8 cellular contexts compared by ENCODE assay signal in genomic region chr18:80245781-80246655, GRCh38. TPM values are rescaled to one million over a fixed set of nuclear protein-coding genes. Genes with fewer than 3 reads are reported as not detected.
DNase-seq lines count a peak whose midpoint lies in the region; ATAC-seq and TF ChIP-seq lines count a peak whose summit lies in the region.

No MANE protein-coding gene starts in this region.

- H3K9me2 ChIP-seq in PC-9 (ENCODE audit: insufficient read depth), result no peaks in the 10 kb centered on the region

- intact Hi-C loops in PC-9 (cut with micrococcal nuclease; ENCODE audit: unreplicated experiment), result no loop called here

- CTCF ChIA-PET in PC-9 (lab: Charles Lee), result no interaction called here

- H3K4me3 ChIP-seq in DND-41 (ENCODE audit: low read depth in 1 of 2, low read length in 2 of 2) (no peak overlapping the region), PC-9 (no peak overlapping the region)

- POLR2A ChIA-PET in PC-9 (lab: Charles Lee; ENCODE audit: unreplicated experiment), result no interaction called here

- H3F3A ChIP-seq in PC-9 (ENCODE audit: insufficient read depth, low read depth), result no peaks in the 10 kb centered on the region

- no peaks in the 10 kb centered on the region for H3K36me3 Mint-ChIP-seq in osteocyte (ENCODE audit: unreplicated experiment)

- H3K4me3 Mint-ChIP-seq in osteocyte (ENCODE audit: unreplicated experiment), result peak overlapping the region; percentile 79

- H4K20me1 ChIP-seq in DND-41 (ENCODE audit: insufficient read depth, low read length) (peaks cover 7% of the 10 kb centered on the region; the same call in 1 of the 2 replicates), PC-9 (ENCODE audit: insufficient read depth) (no peaks in the 10 kb centered on the region; the same call in 1 of the 2 replicates)

- no peaks in the 10 kb centered on the region for H3K27me3 ChIP-seq in DND-41 (ENCODE audit: insufficient read depth, low read length, poor library complexity)
- no peaks in the 10 kb centered on the region for H3K27me3 ChIP-seq in PC-9 (ENCODE audit: insufficient read depth, low read depth)

- H3K27ac Mint-ChIP-seq in osteocyte (ENCODE audit: unreplicated experiment), result peak overlapping the region; percentile 14

- no peak for ATAC-seq in DND-41 (ENCODE audit: insufficient read depth, low read depth)
- no peak for ATAC-seq in HG03139 (IDR thresholded peaks at IDR 0.05; ENCODE audit: unreplicated experiment)

- TF ChIP-seq CTCF in DND-41 (IDR thresholded peaks at IDR 0.05; ENCODE audit: borderline replicate concordance, extremely low read depth, low read length, poor library complexity, severe bottlenecking) (no peak), osteocyte (IDR thresholded peaks at IDR 0.05) (no peak), PC-9 (conservative IDR thresholded peaks at IDR 0.05) (no peak)

- H3K36me3 ChIP-seq in DND-41 (ENCODE audit: insufficient read depth, low read length), result no peaks in the 10 kb centered on the region
- no peaks in the 10 kb centered on the region for H3K36me3 ChIP-seq in PC-9 (ENCODE audit: low read depth)

- H3K4me2 ChIP-seq in DND-41 (ENCODE audit: insufficient read depth, low read length), result peak overlapping the region; percentile 69
- H3K4me2 ChIP-seq in PC-9, result no peak overlapping the region

- H3K4me1 ChIP-seq in DND-41 (ENCODE audit: insufficient read depth, low read length) (peaks cover 5% of the 10 kb centered on the region; the same call in 1 of the 2 replicates), PC-9 (replicated peaks; ENCODE audit: insufficient read depth) (no peaks in the 10 kb centered on the region)

- H3K9me3 ChIP-seq in DND-41 (ENCODE audit: insufficient read depth, low read length, severe bottlenecking) (no peaks in the 10 kb centered on the region), PC-9 (ENCODE audit: insufficient read depth, low read depth) (no peaks in the 10 kb centered on the region)

- DNase-seq in DND-41 (no peak), NCI-H526 (lab: John Stamatoyannopoulos, UW) (peak; percentile 34 to 87), epithelial cell of prostate (ENCODE audit: low read depth, low spot score) (no peak), osteocyte (ENCODE audit: extremely low spot score, unreplicated experiment) (peak; percentile 82), PC-9 (no peak), NOMO-1 treated with DMSO at 0.1 percent for 48 hours (lab: John Stamatoyannopoulos, UW; ENCODE audit: unreplicated experiment) (no peak)
- DNase-seq in stimulated activated CD4-positive, alpha-beta T cell treated with anti-CD3 and anti-CD28 coated beads, Interleukin-4, amount 100 ng/mL, for 1 hour, result no peak

- H3K9me3 Mint-ChIP-seq in osteocyte (ENCODE audit: unreplicated experiment), result no peaks in the 10 kb centered on the region

- no peaks in the 10 kb centered on the region for H3K79me2 ChIP-seq in DND-41 (ENCODE audit: insufficient read depth, low read length)
- H3K79me2 ChIP-seq in PC-9 (ENCODE audit: low read depth), result no peaks in the 10 kb centered on the region

- H3K27ac ChIP-seq in DND-41 (ENCODE audit: low read length) (no peak overlapping the region), epithelial cell of prostate (peak overlapping the region; percentile 71), PC-9 (no peak overlapping the region)

- BruUV-seq in PC-9 (replicated peaks; lab: Mats Ljungman, UMichigan), result no TSS peak

- H3K27me3 Mint-ChIP-seq in osteocyte (ENCODE audit: unreplicated experiment), result peaks cover 3% of the 10 kb centered on the region

- H3K4me1 Mint-ChIP-seq in osteocyte (ENCODE audit: unreplicated experiment), result peaks cover 7% of the 10 kb centered on the region

- H3K9ac ChIP-seq in DND-41 (ENCODE audit: low read depth, low read length), result peak overlapping the region; percentile 64; the same call in 1 of the 2 replicates

- no peak overlapping the region for H2AFZ ChIP-seq in DND-41 (ENCODE audit: low read depth, low read length)
- H2AFZ ChIP-seq in PC-9, result no peak overlapping the region

RNA-seq across cellular contexts. Expression of gene PARD6G, which starts 1.3 kb away (rescaled TPM):
- total RNA-seq in osteocyte (16.5 and 18.9 TPM in 2 replicates), PC-9 (2021) (0.15 and 0.23 TPM in 2 replicates)

Comparison
In these comparisons a context has a peak if more than half of its experiments do, and no peak if none do; other contexts are left out.
1. DNase-seq: peak in NCI-H526 (2 of 2) and osteocyte (single experiment); none in DND-41 (single experiment), epithelial cell of prostate (single experiment), PC-9 (0 of 2), stimulated activated CD4-positive, alpha-beta T cell treated with anti-CD3 and anti-CD28 coated beads, Interleukin-4, amount 100 ng/mL, for 1 hour (single experiment) and NOMO-1 treated with DMSO at 0.1 percent for 48 hours (single experiment).
2. RNA of gene PARD6G, which starts 1.3 kb away (total RNA-seq): 16.5 to 18.9 TPM in osteocyte; 0.15 to 0.23 TPM in PC-9; every median in the first group is over 10 times any median in the second.